Comparison of ENCODE assay signal across 29 cellular contexts in the genomic region with DNA sequence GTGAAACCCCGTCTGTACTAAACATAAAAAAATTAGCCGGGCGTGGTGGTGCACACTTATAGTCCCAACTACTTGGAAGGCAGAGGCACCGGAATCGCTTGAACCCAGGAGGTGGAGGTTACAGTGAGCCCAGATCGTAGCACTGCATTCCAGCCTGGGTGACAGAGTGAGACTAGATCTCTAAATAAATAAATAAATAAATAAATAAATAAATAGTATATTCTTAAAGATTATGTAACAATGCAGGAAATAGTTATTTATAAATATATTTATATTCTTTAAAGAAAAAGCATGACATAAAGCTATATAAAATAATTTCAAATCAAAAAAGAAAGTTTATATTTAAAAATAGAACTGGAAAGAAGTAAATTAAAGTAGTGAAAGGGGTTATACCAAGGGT.
"Had no signal": no experiment of that assay in that cellular context is flagged by ENCODE, and none has a peak within 500 bp of the region (broad histone marks: within the 10 kb centered on the region; RNA-seq: fewer than 3 reads in every experiment).

No MANE protein-coding gene starts in this region.

- H3K4me3 Mint-ChIP-seq: activated CD4-positive, alpha-beta memory T cell treated with anti-CD3 and anti-CD28 coated beads for 36 hours; activated CD4-positive, alpha-beta T cell treated with anti-CD3 and anti-CD28 coated beads for 36 hours; activated CD4-positive, alpha-beta T cell treated with anti-CD3 and anti-CD28 coated beads, Interleukin-2, amount 10 ng/mL, durations not matched to agents 24 days and 14 days; activated CD8-positive, alpha-beta memory T cell treated with anti-CD3 and anti-CD28 coated beads, Interleukin-2, amount 10 ng/mL, durations not matched to agents 7 days and 5 days; activated CD8-positive, alpha-beta T cell treated with anti-CD3 and anti-CD28 coated beads, Interleukin-2, amount 10 ng/mL, durations not matched to agents 7 days and 5 days; activated naive CD4-positive, alpha-beta T cell treated with anti-CD3 and anti-CD28 coated beads for 36 hours; activated naive CD4-positive, alpha-beta T cell treated with anti-CD3 and anti-CD28 coated beads, Interleukin-2, amount 50 U/mL, for 24 hours; activated naive CD8-positive, alpha-beta T cell treated with anti-CD3 and anti-CD28 coated beads for 36 hours; activated naive CD8-positive, alpha-beta T cell treated with anti-CD3 and anti-CD28 coated beads, Interleukin-2, amount 50 U/mL, for 24 hours; activated T-helper 1 cell treated with anti-CD3 and anti-CD28 coated beads, Interleukin-12 subunit alpha, Interleukin-12 subunit beta, Interleukin-2, Interleukin-4 antibody, amounts not matched to agents 30 ng/mL and 10 ng/mL and 1 ng/mL, durations not matched to agents 14 hours and 24 hours and 36 hours had no signal

- H3K36me3 Mint-ChIP-seq: activated CD4-positive, alpha-beta memory T cell treated with anti-CD3 and anti-CD28 coated beads for 36 hours; activated CD8-positive, alpha-beta memory T cell treated with anti-CD3 and anti-CD28 coated beads, Interleukin-2, amount 10 ng/mL, durations not matched to agents 7 days and 5 days; activated naive CD4-positive, alpha-beta T cell treated with anti-CD3 and anti-CD28 coated beads, Interleukin-2, amount 50 U/mL, for 24 hours; activated naive CD8-positive, alpha-beta T cell treated with anti-CD3 and anti-CD28 coated beads for 36 hours had no signal

- DNase-seq: activated CD4-positive, alpha-beta memory T cell treated with anti-CD3 and anti-CD28 coated beads for 36 hours; activated CD4-positive, alpha-beta T cell treated with anti-CD3 and anti-CD28 coated beads for 36 hours; activated CD4-positive, alpha-beta T cell treated with anti-CD3 and anti-CD28 coated beads, Interleukin-2, amount 10 ng/mL, durations not matched to agents 24 days and 14 days; activated CD4-positive, CD25-positive, alpha-beta regulatory T cell; activated CD4-positive, CD25-positive, alpha-beta regulatory T cell treated with anti-CD3 and anti-CD28 coated beads, Interleukin-2, amount 50 U/mL, for 72 hours; activated CD8-positive, alpha-beta memory T cell treated with anti-CD3 and anti-CD28 coated beads, Interleukin-2, amount 10 ng/mL, durations not matched to agents 7 days and 5 days; activated CD8-positive, alpha-beta memory T cell treated with anti-CD3 and anti-CD28 coated beads, Interleukin-2, amount 50 U/mL, for 4 hours; activated CD8-positive, alpha-beta T cell treated with anti-CD3 and anti-CD28 coated beads, Interleukin-2, amount 10 ng/mL, durations not matched to agents 7 days and 5 days; activated effector memory CD4-positive, alpha-beta T cell treated with anti-CD3 and anti-CD28 coated beads, Interleukin-2, amount 50 U/mL, for 16 hours; activated naive CD4-positive, alpha-beta T cell treated with anti-CD3 and anti-CD28 coated beads for 36 hours; activated naive CD8-positive, alpha-beta T cell treated with anti-CD3 and anti-CD28 coated beads for 36 hours; activated naive CD8-positive, alpha-beta T cell treated with anti-CD3 and anti-CD28 coated beads, Interleukin-2, amount 50 U/mL, for 24 hours; activated T-cell treated with anti-CD3 and anti-CD28 coated beads, Interleukin-2, amount 50 U/mL, for 1 hour; activated T-cell treated with anti-CD3 and anti-CD28 coated beads, Interleukin-2, amount 50 U/mL, for 48 hours; adrenal gland; amygdala; aorta; body of pancreas; caudate nucleus; colonic mucosa; effector CD8-positive, alpha-beta T cell; esophagus squamous epithelium; foreskin melanocyte; head of caudate nucleus; T-helper 9 cell had no signal

- H3K4me1 Mint-ChIP-seq: activated CD4-positive, alpha-beta T cell treated with anti-CD3 and anti-CD28 coated beads for 36 hours; activated CD4-positive, alpha-beta T cell treated with anti-CD3 and anti-CD28 coated beads, Interleukin-2, amount 10 ng/mL, durations not matched to agents 24 days and 14 days; activated CD8-positive, alpha-beta memory T cell treated with anti-CD3 and anti-CD28 coated beads, Interleukin-2, amount 10 ng/mL, durations not matched to agents 7 days and 5 days; activated naive CD4-positive, alpha-beta T cell treated with anti-CD3 and anti-CD28 coated beads, Interleukin-2, amount 50 U/mL, for 24 hours; activated naive CD8-positive, alpha-beta T cell treated with anti-CD3 and anti-CD28 coated beads for 36 hours; activated naive CD8-positive, alpha-beta T cell treated with anti-CD3 and anti-CD28 coated beads, Interleukin-2, amount 50 U/mL, for 24 hours had no signal

- ATAC-seq: activated CD4-positive, alpha-beta T cell treated with anti-CD3 and anti-CD28 coated beads for 36 hours; activated CD8-positive, alpha-beta memory T cell treated with anti-CD3 and anti-CD28 coated beads, Interleukin-2, amount 10 ng/mL, durations not matched to agents 7 days and 5 days; activated CD8-positive, alpha-beta T cell treated with anti-CD3 and anti-CD28 coated beads, Interleukin-2, amount 10 ng/mL, durations not matched to agents 7 days and 5 days; activated naive CD8-positive, alpha-beta T cell treated with anti-CD3 and anti-CD28 coated beads, Interleukin-2, amount 50 U/mL, for 24 hours; body of pancreas had no signal

- H3K27ac Mint-ChIP-seq: activated CD4-positive, alpha-beta memory T cell treated with anti-CD3 and anti-CD28 coated beads for 36 hours; activated CD4-positive, alpha-beta T cell treated with anti-CD3 and anti-CD28 coated beads for 36 hours; activated CD4-positive, alpha-beta T cell treated with anti-CD3 and anti-CD28 coated beads, Interleukin-2, amount 10 ng/mL, durations not matched to agents 24 days and 14 days; activated CD8-positive, alpha-beta memory T cell treated with anti-CD3 and anti-CD28 coated beads, Interleukin-2, amount 10 ng/mL, durations not matched to agents 7 days and 5 days; activated CD8-positive, alpha-beta T cell treated with anti-CD3 and anti-CD28 coated beads, Interleukin-2, amount 10 ng/mL, durations not matched to agents 7 days and 5 days; activated naive CD4-positive, alpha-beta T cell treated with anti-CD3 and anti-CD28 coated beads for 36 hours; activated naive CD4-positive, alpha-beta T cell treated with anti-CD3 and anti-CD28 coated beads, Interleukin-2, amount 50 U/mL, for 24 hours; activated naive CD8-positive, alpha-beta T cell treated with anti-CD3 and anti-CD28 coated beads for 36 hours; activated naive CD8-positive, alpha-beta T cell treated with anti-CD3 and anti-CD28 coated beads, Interleukin-2, amount 50 U/mL, for 24 hours; activated T-helper 1 cell treated with anti-CD3 and anti-CD28 coated beads, Interleukin-12 subunit alpha, Interleukin-12 subunit beta, Interleukin-2, Interleukin-4 antibody, amounts not matched to agents 30 ng/mL and 10 ng/mL and 1 ng/mL, durations not matched to agents 14 hours and 24 hours and 36 hours; activated T-helper 2 cell treated with anti-CD3 and anti-CD28 coated beads, Interferon-gamma antibody, Interleukin-2, Interleukin-4, amounts not matched to agents 10 μg/mL and 5 μg/mL and 100 μg/mL, durations not matched to agents 14 hours and 24 hours and 36 hours had no signal

- H3K27me3 Mint-ChIP-seq: activated CD4-positive, alpha-beta memory T cell treated with anti-CD3 and anti-CD28 coated beads for 36 hours; activated CD4-positive, alpha-beta T cell treated with anti-CD3 and anti-CD28 coated beads for 36 hours; activated CD4-positive, alpha-beta T cell treated with anti-CD3 and anti-CD28 coated beads, Interleukin-2, amount 10 ng/mL, durations not matched to agents 24 days and 14 days; activated CD8-positive, alpha-beta memory T cell treated with anti-CD3 and anti-CD28 coated beads, Interleukin-2, amount 10 ng/mL, durations not matched to agents 7 days and 5 days; activated naive CD4-positive, alpha-beta T cell treated with anti-CD3 and anti-CD28 coated beads, Interleukin-2, amount 50 U/mL, for 24 hours; activated naive CD8-positive, alpha-beta T cell treated with anti-CD3 and anti-CD28 coated beads for 36 hours; activated naive CD8-positive, alpha-beta T cell treated with anti-CD3 and anti-CD28 coated beads, Interleukin-2, amount 50 U/mL, for 24 hours had no signal

- FAIRE-seq: endothelial cell of umbilical vein had no signal

- H3K9me3 Mint-ChIP-seq: activated CD4-positive, alpha-beta T cell treated with anti-CD3 and anti-CD28 coated beads, Interleukin-2, amount 10 ng/mL, durations not matched to agents 24 days and 14 days; activated T-helper 1 cell treated with anti-CD3 and anti-CD28 coated beads, Interleukin-12 subunit alpha, Interleukin-12 subunit beta, Interleukin-2, Interleukin-4 antibody, amounts not matched to agents 30 ng/mL and 10 ng/mL and 1 ng/mL, durations not matched to agents 14 hours and 24 hours and 36 hours had no signal
